Comparison of ENCODE assay signal across 20 cellular contexts in the genomic region with DNA sequence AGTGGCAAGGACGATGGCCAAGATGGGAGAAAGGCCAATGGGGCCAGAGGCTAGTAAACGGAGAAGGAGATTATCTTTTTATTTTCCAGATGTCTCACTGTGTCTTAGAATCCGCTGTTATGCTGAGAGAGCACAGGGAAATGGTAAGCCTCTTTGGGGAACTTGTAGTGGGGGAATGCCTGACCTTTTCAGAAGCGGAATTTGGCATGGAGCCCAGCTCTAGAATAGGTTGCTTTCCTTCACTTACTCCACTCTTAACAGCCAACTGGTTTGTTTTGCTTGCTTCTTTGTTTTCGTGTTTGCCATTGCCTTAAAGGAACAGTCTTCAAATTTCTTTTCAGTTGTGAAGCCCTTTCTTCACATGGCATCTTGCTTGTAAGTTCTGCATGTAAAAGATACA.
DNase-seq lines count a peak whose midpoint lies in the region; ATAC-seq and TF ChIP-seq lines count a peak whose summit lies in the region.
"Had no signal": no experiment of that assay in that cellular context is flagged by ENCODE, and none has a peak within 500 bp of the region (broad histone marks: within the 10 kb centered on the region; RNA-seq: fewer than 3 reads in every experiment).

No MANE protein-coding gene starts in this region.

- DNase-seq in NCI-H748 (lab: John Stamatoyannopoulos, UW; ENCODE audit: unreplicated experiment) (peak; percentile 0), NCI-H748 treated with DMSO at 0.1 percent for 48 hours (lab: John Stamatoyannopoulos, UW) (no peak), NCI-H82 (lab: John Stamatoyannopoulos, UW) (peak; percentile 49), iris pigment epithelial cell (ENCODE audit: low read depth) (peak; percentile 35), stomach (peak; percentile 38), SK-N-DZ (ENCODE audit: low spot score) (no peak)
- DNase-seq: activated CD4-positive, alpha-beta T cell treated with anti-CD3 and anti-CD28 coated beads for 36 hours; activated effector memory CD4-positive, alpha-beta T cell treated with Interleukin-2 at 50 U/mL for 16 hours; CD4-positive, alpha-beta T cell; DND-41; HCEC 1CT; KBM-7; mesendoderm; NCI-H1048; NCI-H2081 treated with DMSO at 0.1 percent for 48 hours; nephron progenitor cell had no signal

- TF ChIP-seq CTCF in stomach (IDR thresholded peaks at IDR 0.05), result no peak

- no peak for TF ChIP-seq EP300 in stomach (IDR thresholded peaks at IDR 0.05)

- ATAC-seq in GM18517 (IDR thresholded peaks at IDR 0.05; ENCODE audit: unreplicated experiment), result no peak
- no peak for ATAC-seq in GM21423 (IDR thresholded peaks at IDR 0.05; ENCODE audit: unreplicated experiment)
- ATAC-seq: activated CD4-positive, alpha-beta T cell treated with anti-CD3 and anti-CD28 coated beads for 36 hours; esophagus mucosa had no signal

- H3K36me3 ChIP-seq in stomach, result no peaks in the 10 kb centered on the region
- H3K36me3 ChIP-seq: thoracic aorta had no signal

- peak overlapping the region in 4 of 5 donors; percentile 20 to 75 (median 63) for H3K27ac ChIP-seq in stomach
- H3K27ac ChIP-seq: thoracic aorta had no signal

- peak overlapping the region in 2 of 4 donors; percentile 19 to 37 for H3K4me3 ChIP-seq in stomach
- H3K4me3 ChIP-seq: thoracic aorta had no signal

- no peaks in the 10 kb centered on the region for H3K9me3 ChIP-seq in stomach
- H3K9me3 ChIP-seq: thoracic aorta had no signal

- H3K4me1 ChIP-seq in stomach, result peaks cover 0 to 7% (median 0%) of the 10 kb centered on the region in 4 donors

- WGBS in stomach, 5 donors, result 9 to 36% (median 25%) methylated on average over 5 of the region's 5 CpGs

- H3K27me3 ChIP-seq in stomach, result no peaks in the 10 kb centered on the region

- intact Hi-C loops in stomach (cut with DNase I; ENCODE audit: low total_unique reads), result no loop called here

- no peak for TF ChIP-seq POLR2A in stomach (IDR thresholded peaks at IDR 0.05)

Comparison
In these comparisons a context has a peak if more than half of its experiments do, and no peak if none do; other contexts are left out.
1. DNase-seq: peak in NCI-H748 (single experiment), NCI-H82 (single experiment), iris pigment epithelial cell (single experiment) and stomach (single experiment); none in NCI-H748 treated with DMSO at 0.1 percent for 48 hours (single experiment) and SK-N-DZ (single experiment).